ENCODE assay signal across 8 cellular contexts in genomic region chr1:85581802-85582686, GRCh38. TPM values are rescaled to one million over a fixed set of nuclear protein-coding genes. Genes with fewer than 3 reads are reported as not detected.
DNase-seq lines count a peak whose midpoint lies in the region; ATAC-seq, FAIRE-seq and TF ChIP-seq lines count a peak whose summit lies in the region.

No MANE protein-coding gene starts in this region.

- H3K36me3 ChIP-seq in cardiac muscle cell = peaks cover 10% of the 10 kb centered on the region
- H3K36me3 ChIP-seq in bronchial epithelial cell (ENCODE audit: control insufficient read depth, insufficient read depth, low read length) = peaks cover 3% of the 10 kb centered on the region
- peaks cover 4 to 13% of the 10 kb centered on the region in 2 experiments for H3K36me3 ChIP-seq in HepG2 (replicated peaks in 1 of 2; ENCODE audit: control insufficient read depth in 1 of 2, insufficient read depth in 2 of 2, low read length in 2 of 2)
- H3K36me3 ChIP-seq in uterus = no peaks in the 10 kb centered on the region

- peak overlapping the region; percentile 96 for H3K9ac ChIP-seq in HepG2 (ENCODE audit: insufficient read depth, low read depth, low read length)

- H4K20me1 ChIP-seq in HepG2 (ENCODE audit: insufficient read depth, low read length) = peaks cover 8% of the 10 kb centered on the region; the same call in 1 of the 2 replicates

- TF ChIP-seq POLR2A in HepG2 (IDR thresholded peaks at IDR 0.05; ENCODE audit: insufficient read depth in 1 of 2, low read depth in 2 of 2, low read length in 2 of 2) (no peak; a peak in 1 of 4 replicates), uterus (IDR thresholded peaks at IDR 0.05) (no peak)

- no peak for ATAC-seq in Right ventricle myocardium inferior
- peak; percentile 15; the same call in 2 of the 3 replicates for ATAC-seq in HepG2
- no peak for ATAC-seq in HG03521 (IDR thresholded peaks at IDR 0.05; ENCODE audit: unreplicated experiment)
- ATAC-seq in GM18873 (IDR thresholded peaks at IDR 0.05; ENCODE audit: low FRiP score, unreplicated experiment) = no peak

- in situ Hi-C loops in HepG2 (cut with HindIII; ENCODE audit: extremely low pct_ligation_motif_present, low pct_unique_long_range_greater_than_20kb) = loop anchor here (10.0 kb wide), 1 partner anchor 103 kb away; no protein-coding TSS in a partner anchor

- BruUV-seq in HepG2 (replicated peaks; lab: Mats Ljungman, UMichigan) = TSS peak; percentile 74

- peak overlapping the region; percentile 94 for H3K4me3 ChIP-seq in cardiac muscle cell
- peak overlapping the region; percentile 93 for H3K4me3 ChIP-seq in bronchial epithelial cell (ENCODE audit: low read depth, low read length)
- peak overlapping the region; percentile 77 to 86 (median 79); a peak in 5 of 6 replicates for H3K4me3 ChIP-seq in HepG2 (replicated peaks in 1 of 3; ENCODE audit: insufficient read depth in 1 of 3, low read depth in 2 of 3, low read length in 3 of 3)
- H3K4me3 ChIP-seq in uterus = peak overlapping the region; percentile 66 to 83

- 75% methylated on average over 21 of the region's 21 CpGs for WGBS in HepG2 (ENCODE audit: low lambda C conversion rate)

- H3K4me1 ChIP-seq in cardiac muscle cell (ENCODE audit: low read depth) = peaks cover 33% of the 10 kb centered on the region
- H3K4me1 ChIP-seq in HepG2 (ENCODE audit: insufficient read depth, low read length) = peaks cover 75% of the 10 kb centered on the region
- H3K4me1 ChIP-seq in uterus = peaks cover 0 to 9% of the 10 kb centered on the region in 2 donors

- intact Hi-C loops in Right ventricle myocardium inferior (cut with DNase I) = loop anchor here (2.0 to 5.0 kb wide), 5 partner anchors 79 to 273 kb away; partner anchors contain the start of gene ZNHIT6
- intact Hi-C loops in HepG2 (cut with micrococcal nuclease; ENCODE audit: unreplicated experiment) = loop anchor here (1.0 to 5.0 kb wide), 9 partner anchors 31 to 1745 kb away; partner anchors contain the start of genes DDAH1, LMO4 and ZNHIT6
- intact Hi-C loops in uterus (cut with DNase I; ENCODE audit: low total_unique reads) = no loop called here

- DNase-seq in cardiac muscle cell (ENCODE audit: low read depth in 1 of 2, low spot score in 1 of 2) (peak; percentile 70 to 87), Right ventricle myocardium inferior (ENCODE audit: missing footprints) (no peak), bronchial epithelial cell (ENCODE audit: low read depth) (peak; percentile 77), HepG2 (ENCODE audit: low spot score) (peak; percentile 49), uterus (peak; percentile 61 to 66), GM03348 (ENCODE audit: low spot score) (no peak)

- peak overlapping the region; percentile 96 for H3K4me2 ChIP-seq in HepG2 (ENCODE audit: low read depth, low read length)

- CTCF ChIA-PET in HepG2 (lab: Yijun Ruan, JAX; ENCODE audit: low intra/inter-chr PET ratio, low total read pairs) = interaction anchor here (0.9 to 2.4 kb wide), 3 partner anchors 79 to 274 kb away, joined by 3 to 14 read pairs (median 5); no protein-coding TSS in a partner anchor

- POLR2A ChIA-PET in HepG2 (lab: Yijun Ruan, JAX) = interaction anchor here (0.6 to 6.8 kb wide), 11 partner anchors 8 to 306 kb away, joined by 3 to 58 read pairs (median 6); partner anchors contain the start of genes BCL10 and ZNHIT6

- peak overlapping the region; percentile 100 for H3K27ac ChIP-seq in cardiac muscle cell
- peak overlapping the region; percentile 66 for H3K27ac ChIP-seq in HepG2 (ENCODE audit: extremely low read length, insufficient read depth, low read length)
- peak overlapping the region; percentile 99 to 100 for H3K27ac ChIP-seq in uterus

- TF ChIP-seq EP300 in HepG2 (IDR thresholded peaks at IDR 0.05; ENCODE audit: low read depth in 2 of 2, low read length in 2 of 2) (no peak), HepG2 (CRISPR knock-in tag; IDR thresholded peaks at IDR 0.05; ENCODE audit: borderline replicate concordance) (no peak)

- H3K79me2 ChIP-seq in HepG2 (ENCODE audit: insufficient read depth, low read length) = no peaks in the 10 kb centered on the region

- H3K27me3 ChIP-seq in cardiac muscle cell = no peaks in the 10 kb centered on the region
- H3K27me3 ChIP-seq in bronchial epithelial cell (ENCODE audit: control insufficient read depth, insufficient read depth, low read length) = no peaks in the 10 kb centered on the region
- peaks cover 0 to 25% of the 10 kb centered on the region in 2 experiments; a peak in 4 of 5 replicates for H3K27me3 ChIP-seq in HepG2 (ENCODE audit: control insufficient read depth in 1 of 2, insufficient read depth in 2 of 2, low read length in 2 of 2)
- H3K27me3 ChIP-seq in uterus = no peaks in the 10 kb centered on the region

- H2AFZ ChIP-seq in HepG2 (ENCODE audit: low read length) = no peak overlapping the region

- TF ChIP-seq RAD21 in HepG2 (CRISPR knock-in tag; IDR thresholded peaks at IDR 0.05) = no peak

- TF ChIP-seq CTCF in cardiac muscle cell (IDR thresholded peaks at IDR 0.05; ENCODE audit: low read depth, low read length) = peak; percentile 37
- peak; percentile 44 for TF ChIP-seq CTCF in bronchial epithelial cell (IDR thresholded peaks at IDR 0.05; ENCODE audit: insufficient read depth, low read length, severe bottlenecking)
- no peak for TF ChIP-seq CTCF in HepG2 (CRISPR knock-in tag; IDR thresholded peaks at IDR 0.05)
- TF ChIP-seq CTCF in uterus (IDR thresholded peaks at IDR 0.05) = peak in 3 of 4 experiments; percentile 40 to 55 (median 47)

- no peaks in the 10 kb centered on the region for H3K9me3 ChIP-seq in cardiac muscle cell (ENCODE audit: low read depth)
- no peaks in the 10 kb centered on the region for H3K9me3 ChIP-seq in HepG2 (ENCODE audit: low read length)
- H3K9me3 ChIP-seq in uterus = no peaks in the 10 kb centered on the region

- no peak for FAIRE-seq in bronchial epithelial cell (lab: Jason Lieb, UNC)
- FAIRE-seq in HepG2 (lab: Jason Lieb, UNC) = no peak

TF ChIP-seq in HepG2, 621 proteins besides CTCF, POLR2A, EP300 and RAD21:
- TF ChIP-seq FOXO4 (CRISPR knock-in tag; conservative IDR thresholded peaks at IDR 0.05) (0 out of 2 replicates have a peak, but pooled peaks have one; percentile 14), PTBP1 (IDR thresholded peaks at IDR 0.05; ENCODE audit: low read depth, low read length, poor library complexity, severe bottlenecking) (no peak), ZNF558 (CRISPR knock-in tag; IDR thresholded peaks at IDR 0.05; ENCODE audit: borderline replicate concordance) (no peak), CREB1 (IDR thresholded peaks at IDR 0.05) (no peak), CREB1 (CRISPR knock-in tag; IDR thresholded peaks at IDR 0.05) (0 out of 2 replicates have a peak, but pooled peaks have one; percentile 11)

RNA-seq across cellular contexts. Expression of gene CCN1, which starts 1.5 kb away (rescaled TPM):
- total RNA-seq in cardiac muscle cell (23.3 and 31.2 TPM in 2 replicates), Right ventricle myocardium inferior (31.1 TPM), bronchial epithelial cell (5.1 and 6.1 TPM in 2 replicates), HepG2 (2016; rRNA removed; fragmentation: Illumina TruSeq; extraction: Trizol) (1.2 and 2.6 TPM in 2 replicates), uterus (100 to 1,000 TPM in 2 of 4 donors, 10 to 100 TPM in 2; 28.2 to 324 (median 134) TPM)
- polyA plus RNA-seq in cardiac muscle cell (82.5 and 93.0 TPM in 2 replicates), HepG2 (2011; rRNA removed) (12.5 and 14.9 TPM in 2 replicates)
- total RNA-seq in HepG2 (2016; cell fraction: cytosol; rRNA removed; fragmentation: Illumina TruSeq; extraction: Trizol; ENCODE audit: low read depth) = 0.30 and 0.35 TPM in 2 replicates
- 1.3 and 2.6 TPM in 2 replicates for total RNA-seq in HepG2 (2016; cell fraction: insoluble cytoplasmic fraction; rRNA removed; fragmentation: Illumina TruSeq; extraction: Trizol)
- total RNA-seq in HepG2 (2016; cell fraction: membrane; rRNA removed; fragmentation: Illumina TruSeq; extraction: Trizol) = 0.96 and 1.2 TPM in 2 replicates
- total RNA-seq in HepG2 (2016; cell fraction: nucleus; rRNA removed; fragmentation: Illumina TruSeq; extraction: Trizol) = 7.9 and 8.7 TPM in 2 replicates
- polyA plus RNA-seq in HepG2 (2011; cell fraction: cytosol; rRNA removed) = 14.0 and 14.8 TPM in 2 replicates
- 39.7 and 43.2 TPM in 2 replicates for polyA plus RNA-seq in HepG2 (2011; cell fraction: nucleus; rRNA removed)
- 12.9 and 24.7 TPM in 2 replicates for polyA plus RNA-seq in HepG2 (2012)
- 0.79 and 0.81 TPM in 2 replicates for polyA plus RNA-seq in HepG2 (2016; cell fraction: cytosol; fragmentation: Illumina TruSeq; extraction: Trizol; ENCODE audit: low read depth)
- 2.6 and 3.5 TPM in 2 replicates for polyA plus RNA-seq in HepG2 (2016; cell fraction: insoluble cytoplasmic fraction; fragmentation: Illumina TruSeq; extraction: Trizol; ENCODE audit: low read depth)
- polyA plus RNA-seq in HepG2 (2016; cell fraction: membrane; fragmentation: Illumina TruSeq; extraction: Trizol; ENCODE audit: low read depth) = 1.3 and 2.1 TPM in 2 replicates
- 35.0 and 36.4 TPM in 2 replicates for polyA plus RNA-seq in HepG2 (2016; cell fraction: nucleus; fragmentation: Illumina TruSeq; extraction: Trizol; ENCODE audit: insufficient read depth, low read depth)
- polyA minus RNA-seq in HepG2 (2011; rRNA and poly(A)+ RNA removed; ENCODE audit: low replicate concordance) = 6.4 and 13.6 TPM in 2 replicates
- 13.9 and 16.1 TPM in 2 replicates for polyA minus RNA-seq in HepG2 (2011; cell fraction: cytosol; rRNA and poly(A)+ RNA removed)
- 23.2 TPM in 2 replicates for polyA minus RNA-seq in HepG2 (2011; cell fraction: nucleus; rRNA and poly(A)+ RNA removed)

Comparison
In these comparisons a context has a peak if more than half of its experiments do, and no peak if none do; other contexts are left out.
1. DNase-seq: peak in cardiac muscle cell (2 of 2), bronchial epithelial cell (single experiment), HepG2 (single experiment) and uterus (2 of 2); none in Right ventricle myocardium inferior (single experiment) and GM03348 (single experiment).
2. Peak in every context shown above with its lines, with median percentiles within 50 percentile points of each other: H3K27ac ChIP-seq and H3K4me3 ChIP-seq.